8 cellular contexts compared by ENCODE assay signal in the genomic region with DNA sequence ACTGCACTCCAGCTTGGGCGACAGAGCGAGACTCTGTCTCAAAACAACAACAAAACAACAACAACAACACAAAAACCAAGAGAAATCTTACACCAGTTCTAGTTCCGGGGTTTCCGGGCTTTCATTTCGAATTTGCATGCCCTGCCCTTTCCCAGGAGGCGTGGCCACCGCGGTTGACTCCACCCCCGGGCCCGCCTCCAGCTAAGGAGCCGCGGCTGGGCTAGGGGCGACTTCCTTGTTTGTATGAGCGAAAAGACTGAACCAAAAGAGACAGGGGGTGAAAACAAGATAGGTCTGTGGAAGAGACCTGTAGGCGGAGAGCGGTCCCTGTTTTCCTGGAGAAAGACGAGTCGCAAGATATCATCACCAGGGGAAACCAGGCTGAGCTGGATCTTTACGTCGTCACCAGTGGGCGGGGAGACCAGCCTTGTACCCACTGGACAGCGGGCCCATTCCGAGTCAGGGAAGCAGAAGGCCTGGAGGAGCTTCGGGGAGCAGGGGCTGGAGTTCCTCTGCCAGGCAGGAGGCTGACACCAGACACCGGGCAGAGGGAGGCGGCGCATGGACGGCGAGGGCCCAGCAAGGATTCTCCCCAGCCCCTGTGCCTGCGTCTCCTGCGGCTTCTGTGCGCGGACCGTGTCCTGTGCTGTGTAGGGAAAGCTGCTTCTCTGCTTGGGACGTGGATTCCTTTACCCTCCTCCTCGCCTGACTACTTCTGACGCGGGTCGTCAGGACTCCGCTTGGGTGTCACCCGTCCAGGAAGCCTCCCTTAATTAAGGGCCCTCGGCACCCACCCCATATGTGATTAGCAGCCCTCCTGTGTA. TPM values are rescaled to one million over a fixed set of nuclear protein-coding genes. Genes with fewer than 3 reads are reported as not detected.
DNase-seq lines count a peak whose midpoint lies in the region; ATAC-seq and TF ChIP-seq lines count a peak whose summit lies in the region.

No MANE protein-coding gene starts in this region.

- TF ChIP-seq CTCF in coronary artery (IDR thresholded peaks at IDR 0.05): no peak

- peak; percentile 84 for DNase-seq in AG08396 (ENCODE audit: low spot score)
- DNase-seq in NCI-H526 treated with DMSO at 0.1 percent for 48 hours (lab: John Stamatoyannopoulos, UW): peak; percentile 85
- DNase-seq in activated CD4-positive, alpha-beta T cell treated with anti-CD3 and anti-CD28 coated beads, Interleukin-2, amount 10 ng/mL, durations not matched to agents 7 days and 5 days: peak; percentile 93
- peak; percentile 96 for DNase-seq in coronary artery (ENCODE audit: low spot score)
- peak; percentile 94 for DNase-seq in left lobe of liver (ENCODE audit: low spot score)
- peak; percentile 89 to 92 for DNase-seq in stimulated activated CD4-positive, alpha-beta T cell treated with anti-CD3 and anti-CD28 coated beads, Interleukin-2, amount 100 ng/mL, for 24 hours

- H3K4me3 Mint-ChIP-seq in activated CD4-positive, alpha-beta T cell treated with anti-CD3 and anti-CD28 coated beads, Interleukin-2, amount 10 ng/mL, durations not matched to agents 7 days and 5 days: peak overlapping the region; percentile 85

- H3K4me3 ChIP-seq in coronary artery: peak overlapping the region; percentile 73

- peak overlapping the region; percentile 97 for H3K27ac Mint-ChIP-seq in activated CD4-positive, alpha-beta T cell treated with anti-CD3 and anti-CD28 coated beads, Interleukin-2, amount 10 ng/mL, durations not matched to agents 7 days and 5 days

- no peaks in the 10 kb centered on the region for H3K9me3 Mint-ChIP-seq in activated CD4-positive, alpha-beta T cell treated with anti-CD3 and anti-CD28 coated beads, Interleukin-2, amount 10 ng/mL, durations not matched to agents 7 days and 5 days

- H3K27ac ChIP-seq in coronary artery: peak overlapping the region; percentile 94 to 99

- H3K4me1 Mint-ChIP-seq in activated CD4-positive, alpha-beta T cell treated with anti-CD3 and anti-CD28 coated beads, Interleukin-2, amount 10 ng/mL, durations not matched to agents 7 days and 5 days: peaks cover 28% of the 10 kb centered on the region

- CTCF ChIA-PET in activated CD4-positive, alpha-beta T cell treated with anti-CD3 and anti-CD28 coated beads, Interleukin-2, amount 10 ng/mL, durations not matched to agents 7 days and 5 days (lab: Charles Lee): interaction anchor here (1.0 to 2.7 kb wide), 5 partner anchors 10 to 95 kb away, joined by 3 to 28 read pairs (median 11); partner anchors contain the start of genes ARL4D and DHX8

- H3K36me3 Mint-ChIP-seq in activated CD4-positive, alpha-beta T cell treated with anti-CD3 and anti-CD28 coated beads, Interleukin-2, amount 10 ng/mL, durations not matched to agents 7 days and 5 days (ENCODE audit: low read depth): no peaks in the 10 kb centered on the region

- POLR2A ChIA-PET in activated CD4-positive, alpha-beta T cell treated with anti-CD3 and anti-CD28 coated beads, Interleukin-2, amount 10 ng/mL, durations not matched to agents 7 days and 5 days (lab: Charles Lee): interaction anchor here (0.6 to 2.3 kb wide), 5 partner anchors 20 to 920 kb away, joined by 3 to 34 read pairs (median 3); partner anchors contain the start of genes DHX8 and RUNDC3A

- no peaks in the 10 kb centered on the region for H3K27me3 Mint-ChIP-seq in activated CD4-positive, alpha-beta T cell treated with anti-CD3 and anti-CD28 coated beads, Interleukin-2, amount 10 ng/mL, durations not matched to agents 7 days and 5 days

- ATAC-seq in GM19025 (IDR thresholded peaks at IDR 0.05; ENCODE audit: low read depth, unreplicated experiment): peak; percentile 82
- peak; percentile 71 for ATAC-seq in HG03442 (IDR thresholded peaks at IDR 0.05; ENCODE audit: unreplicated experiment)
- peak; percentile 78 for ATAC-seq in left lobe of liver

RNA-seq across cellular contexts. Expression of gene ARL4D, which starts 10.4 kb away (rescaled TPM):
- total RNA-seq in activated CD4-positive, alpha-beta T cell treated with anti-CD3 and anti-CD28 coated beads, Interleukin-2, amount 10 ng/mL, durations not matched to agents 7 days and 5 days: 1 to 10 TPM; 2.1 to 2.2 TPM
- 15.4 TPM for total RNA-seq in left lobe of liver

Comparison
In these comparisons a context has a peak if more than half of its experiments do, and no peak if none do; other contexts are left out.
1. Peak in every context shown above with its lines: DNase-seq, ATAC-seq, H3K4me3 ChIP-seq and H3K27ac ChIP-seq.